Comparison of ENCODE assay signal across 8 cellular contexts in genomic region chr12:56628671-56629458, GRCh38. TPM values are rescaled to one million over a fixed set of nuclear protein-coding genes. Genes with fewer than 3 reads are reported as not detected.
A peak's percentile ranks its signal among the peaks of the same experiment; 100 is the strongest.
DNase-seq lines count a peak whose midpoint lies in the region; ATAC-seq and TF ChIP-seq lines count a peak whose summit lies in the region.

No MANE protein-coding gene starts in this region.

- peaks cover 6% of the 10 kb centered on the region; the same call in 1 of the 2 replicates for H4K20me1 ChIP-seq in OCI-LY7 (ENCODE audit: insufficient read depth, low read length)
- H4K20me1 ChIP-seq in fibroblast of lung (ENCODE audit: control insufficient read depth, extremely low read depth, insufficient read depth, low read length), result no peaks in the 10 kb centered on the region

- H3K36me3 ChIP-seq in BJ (ENCODE audit: control insufficient read depth, insufficient read depth, low read length), result peaks cover 2% of the 10 kb centered on the region; the same call in 1 of the 2 replicates
- peaks cover 36% of the 10 kb centered on the region for H3K36me3 ChIP-seq in OCI-LY7 (ENCODE audit: insufficient read depth, low read length)
- H3K36me3 ChIP-seq in fibroblast of lung (ENCODE audit: control insufficient read depth, insufficient read depth, low read length), result peaks cover 3% of the 10 kb centered on the region
- no peaks in the 10 kb centered on the region for H3K36me3 ChIP-seq in testis (ENCODE audit: low read depth, missing control alignments)

- intact Hi-C loops in OCI-LY7 (cut with micrococcal nuclease; ENCODE audit: unreplicated experiment), result no loop called here
- intact Hi-C loops in testis (cut with DNase I; ENCODE audit: low total_unique reads), result no loop called here

- TF ChIP-seq POLR2A in testis (IDR thresholded peaks at IDR 0.05), result no peak

- H3K9me2 ChIP-seq in OCI-LY7 (ENCODE audit: insufficient read depth, low read length), result no peaks in the 10 kb centered on the region

- WGBS in testis, 2 donors, result 0% methylated on average over 18 of the region's 18 CpGs

- CTCF ChIA-PET in BJ (lab: Yijun Ruan, JAX), result interaction anchor here (0.7 to 1.8 kb wide), 9 partner anchors 8 to 127 kb away, joined by 3 to 5 read pairs (median 4); no protein-coding TSS in a partner anchor
- CTCF ChIA-PET in OCI-LY7 (lab: Charles Lee; ENCODE audit: unreplicated experiment), result interaction anchor here (0.6 to 1.8 kb wide), 2 partner anchors 8 to 884 kb away, joined by 3 to 9 read pairs; no protein-coding TSS in a partner anchor

- POLR2A ChIA-PET in BJ (lab: Charles Lee) (interaction anchor here (0.6 kb wide), 2 partner anchors 13 to 699 kb away, joined by 3 to 17 read pairs; no protein-coding TSS in a partner anchor), OCI-LY7 (lab: Charles Lee) (interaction anchor here (0.6 to 2.1 kb wide), 12 partner anchors 8 to 707 kb away, joined by 3 to 11 read pairs (median 4); partner anchors contain the start of genes PTGES3 and RPL41)

- H3K79me2 ChIP-seq in OCI-LY7 (ENCODE audit: insufficient read depth, low read depth, low read length) (peaks cover 92% of the 10 kb centered on the region), fibroblast of lung (ENCODE audit: control insufficient read depth, insufficient read depth, low read length) (peaks cover 89% of the 10 kb centered on the region)

- H3K4me3 Mint-ChIP-seq in activated T-helper 17 cell treated with anti-CD3 and anti-CD28 coated beads, Interleukin-2, amount 50 U/mL, for 72 hours, result peak overlapping the region; percentile 83
- H3K4me3 Mint-ChIP-seq in naive B cell, result peak overlapping the region; percentile 86 to 99 (median 94)

- H3K9ac ChIP-seq in fibroblast of lung (ENCODE audit: insufficient read depth, low read length), result peak overlapping the region; percentile 67

- peaks cover 52% of the 10 kb centered on the region for H3K4me1 Mint-ChIP-seq in activated T-helper 17 cell treated with anti-CD3 and anti-CD28 coated beads, Interleukin-2, amount 50 U/mL, for 72 hours
- peaks cover 52 to 75% (median 64%) of the 10 kb centered on the region in 3 donors for H3K4me1 Mint-ChIP-seq in naive B cell

- ATAC-seq in GM21717 (IDR thresholded peaks at IDR 0.05; ENCODE audit: unreplicated experiment) (peak; percentile 16), naive B cell (ENCODE audit: low read depth in 2 of 2) (peak; percentile 34 to 37), GM19328 (IDR thresholded peaks at IDR 0.05; ENCODE audit: unreplicated experiment) (no peak)
- peak; percentile 28 for ATAC-seq in activated T-helper 17 cell treated with anti-CD3 and anti-CD28 coated beads, Interleukin-2, amount 50 U/mL, for 72 hours (replicated peaks)

- H3K9me3 Mint-ChIP-seq in activated T-helper 17 cell treated with anti-CD3 and anti-CD28 coated beads, Interleukin-2, amount 50 U/mL, for 72 hours, result no peaks in the 10 kb centered on the region
- no peaks in the 10 kb centered on the region for H3K9me3 Mint-ChIP-seq in naive B cell

- peak overlapping the region; percentile 73 for H3K4me2 ChIP-seq in OCI-LY7 (ENCODE audit: low read length)
- peak overlapping the region; percentile 99 for H3K4me2 ChIP-seq in fibroblast of lung (ENCODE audit: extremely low read depth, insufficient read depth, low read length)

- H3K27ac ChIP-seq in OCI-LY7 (ENCODE audit: low read depth, low read length, poor library complexity, severe bottlenecking) (peak overlapping the region; percentile 77), fibroblast of lung (ENCODE audit: insufficient read depth, low read length) (peak overlapping the region; percentile 92), testis (peak overlapping the region; percentile 97)

- DNase-seq in BJ (ENCODE audit: low read depth) (no peak), OCI-LY7 (ENCODE audit: low spot score) (peak; percentile 83), fibroblast of lung (ENCODE audit: low read depth in 2 of 2) (peak; percentile 43 to 77), naive B cell (peak; percentile 72), testis (peak; percentile 85)

- H3K9me3 ChIP-seq in OCI-LY7 (ENCODE audit: low read length) (no peaks in the 10 kb centered on the region), fibroblast of lung (ENCODE audit: control insufficient read depth, insufficient read depth, low read depth, low read length) (no peaks in the 10 kb centered on the region), testis (no peaks in the 10 kb centered on the region)

- H3K4me3 ChIP-seq in BJ (ENCODE audit: low read depth, low read length) (peak overlapping the region; percentile 94), OCI-LY7 (ENCODE audit: low read depth, low read length, poor library complexity, severe bottlenecking) (peak overlapping the region; percentile 99), fibroblast of lung (replicated peaks in 1 of 4; ENCODE audit: control extremely low read depth in 1 of 4, insufficient read depth in 1 of 4, low read depth in 3 of 4, low read length in 4 of 4) (peak overlapping the region; percentile 86 to 97 (median 94)), testis (peak overlapping the region; percentile 88 to 100)

- H2AFZ ChIP-seq in OCI-LY7 (ENCODE audit: low read length) (0 out of 2 replicates have a peak overlapping the region, but pooled peaks have one; percentile 63), fibroblast of lung (ENCODE audit: low read length) (peak overlapping the region; percentile 12)

- peaks cover 58% of the 10 kb centered on the region for H3K4me1 ChIP-seq in OCI-LY7 (ENCODE audit: insufficient read depth, low read length, poor library complexity, severe bottlenecking)
- H3K4me1 ChIP-seq in fibroblast of lung (ENCODE audit: control insufficient read depth, extremely low read depth, insufficient read depth, low read length), result peaks cover 25% of the 10 kb centered on the region
- peaks cover 58% of the 10 kb centered on the region for H3K4me1 ChIP-seq in testis

- peaks cover 70% of the 10 kb centered on the region for H3K36me3 Mint-ChIP-seq in activated T-helper 17 cell treated with anti-CD3 and anti-CD28 coated beads, Interleukin-2, amount 50 U/mL, for 72 hours (ENCODE audit: low read depth)
- peaks cover 0 to 4% of the 10 kb centered on the region in 2 donors for H3K36me3 Mint-ChIP-seq in naive B cell

- no peaks in the 10 kb centered on the region for H3K27me3 Mint-ChIP-seq in activated T-helper 17 cell treated with anti-CD3 and anti-CD28 coated beads, Interleukin-2, amount 50 U/mL, for 72 hours
- no peaks in the 10 kb centered on the region for H3K27me3 Mint-ChIP-seq in naive B cell

- no peak for TF ChIP-seq CTCF in BJ (IDR thresholded peaks at IDR 0.05; ENCODE audit: insufficient read depth, low read depth, low read length)
- TF ChIP-seq CTCF in OCI-LY7 (conservative IDR thresholded peaks at IDR 0.05; ENCODE audit: low read length), result no peak
- TF ChIP-seq CTCF in fibroblast of lung (conservative IDR thresholded peaks at IDR 0.05 in 1 of 2, IDR thresholded peaks at IDR 0.05 in 1 of 2; ENCODE audit: low read depth in 1 of 2, low read length in 2 of 2), result no peak
- no peak for TF ChIP-seq CTCF in testis (IDR thresholded peaks at IDR 0.05)

- TSS peak; percentile 42 for BruUV-seq in OCI-LY7 (replicated peaks; lab: Mats Ljungman, UMichigan)

- peak overlapping the region; percentile 77 for H3K27ac Mint-ChIP-seq in activated T-helper 17 cell treated with anti-CD3 and anti-CD28 coated beads, Interleukin-2, amount 50 U/mL, for 72 hours
- H3K27ac Mint-ChIP-seq in naive B cell, result peak overlapping the region; percentile 86 to 98 (median 96)

- H3K27me3 ChIP-seq in BJ (ENCODE audit: control insufficient read depth, insufficient read depth, low read length), result no peaks in the 10 kb centered on the region
- H3K27me3 ChIP-seq in fibroblast of lung (ENCODE audit: control insufficient read depth, insufficient read depth, low read length), result no peaks in the 10 kb centered on the region
- no peaks in the 10 kb centered on the region for H3K27me3 ChIP-seq in testis

RNA-seq across cellular contexts. Expression of gene BAZ2A, which starts 1.3 kb away (rescaled TPM):
- polyA plus RNA-seq in BJ (2011; rRNA removed) (45.3 and 65.1 TPM in 2 replicates), fibroblast of lung (39.9 and 42.5 TPM in 2 replicates), naive B cell (ENCODE audit: low read depth in 6 of 6) (10 to 100 TPM; 17.3 to 56.0 (median 33.5) TPM), testis (ENCODE audit: insufficient read depth, low read depth, low replicate concordance) (134 TPM)
- polyA minus RNA-seq in BJ (2011; rRNA and poly(A)+ RNA removed), result 78.2 and 103 TPM in 2 replicates
- 37.5 and 40.6 TPM in 2 replicates for total RNA-seq in OCI-LY7 (2014; rRNA removed; shearing (Covaris generic))
- total RNA-seq in OCI-LY7 (2022) (139 and 153 TPM in 2 replicates), fibroblast of lung (15.9 and 32.0 TPM in 2 replicates), testis (100 to 1,000 TPM; 250 to 316 TPM)
- total RNA-seq in activated T-helper 17 cell treated with anti-CD3 and anti-CD28 coated beads, Interleukin-2, amount 50 U/mL, for 72 hours, result 100 to 1,000 TPM in 1 of 2 donors, 10 to 100 TPM in 1; 97.8 to 166 TPM
- 22.9 and 27.4 TPM in 2 replicates for polyA plus RNA-seq in fibroblast of lung (2012)
- 168 and 206 TPM in 2 replicates for polyA minus RNA-seq in fibroblast of lung (ENCODE audit: low replicate concordance)

RNA-seq across cellular contexts. Expression of gene ATP5F1B, which starts 16.9 kb away (rescaled TPM):
- polyA plus RNA-seq in BJ (2011; rRNA removed) (852 and 1,032 TPM in 2 replicates), fibroblast of lung (965 and 1,111 TPM in 2 replicates), naive B cell (ENCODE audit: low read depth in 6 of 6) (1,000 to 10,000 TPM in 1 of 6 donors, 100 to 1,000 TPM in 5; 711 to 1,110 (median 809) TPM), testis (ENCODE audit: insufficient read depth, low read depth, low replicate concordance) (666 TPM)
- polyA minus RNA-seq in BJ (2011; rRNA and poly(A)+ RNA removed), result 473 and 813 TPM in 2 replicates
- 348 and 385 TPM in 2 replicates for total RNA-seq in OCI-LY7 (2014; rRNA removed; shearing (Covaris generic))
- total RNA-seq in OCI-LY7 (2022) (732 and 737 TPM in 2 replicates), fibroblast of lung (376 and 613 TPM in 2 replicates), testis (100 to 1,000 TPM; 342 to 387 TPM)
- total RNA-seq in activated T-helper 17 cell treated with anti-CD3 and anti-CD28 coated beads, Interleukin-2, amount 50 U/mL, for 72 hours, result 100 to 1,000 TPM; 489 to 941 TPM
- polyA plus RNA-seq in fibroblast of lung (2012), result 731 and 866 TPM in 2 replicates
- 2,174 and 2,617 TPM in 2 replicates for polyA minus RNA-seq in fibroblast of lung (ENCODE audit: low replicate concordance)

RNA-seq across cellular contexts. Expression of gene PTGES3, which starts 59.2 kb away (rescaled TPM):
- polyA plus RNA-seq in BJ (2011; rRNA removed) (24.7 and 49.1 TPM in 2 replicates), fibroblast of lung (119 and 149 TPM in 2 replicates), naive B cell (ENCODE audit: low read depth in 6 of 6) (100 to 1,000 TPM; 176 to 270 (median 203) TPM), testis (ENCODE audit: insufficient read depth, low read depth, low replicate concordance) (267 TPM)
- polyA minus RNA-seq in BJ (2011; rRNA and poly(A)+ RNA removed), result 10.9 and 22.7 TPM in 2 replicates
- total RNA-seq in OCI-LY7 (2014; rRNA removed; shearing (Covaris generic)), result 77.3 and 91.2 TPM in 2 replicates
- total RNA-seq in OCI-LY7 (2022) (231 and 269 TPM in 2 replicates), fibroblast of lung (53.7 and 60.3 TPM in 2 replicates), testis (100 to 1,000 TPM; 102 to 110 TPM)
- total RNA-seq in activated T-helper 17 cell treated with anti-CD3 and anti-CD28 coated beads, Interleukin-2, amount 50 U/mL, for 72 hours, result 100 to 1,000 TPM; 278 to 391 TPM
- polyA plus RNA-seq in fibroblast of lung (2012), result 145 and 195 TPM in 2 replicates
- polyA minus RNA-seq in fibroblast of lung (ENCODE audit: low replicate concordance), result 4.1 and 6.5 TPM in 2 replicates
